Comparison of ENCODE assay signal across 18 cellular contexts in the genomic region with DNA sequence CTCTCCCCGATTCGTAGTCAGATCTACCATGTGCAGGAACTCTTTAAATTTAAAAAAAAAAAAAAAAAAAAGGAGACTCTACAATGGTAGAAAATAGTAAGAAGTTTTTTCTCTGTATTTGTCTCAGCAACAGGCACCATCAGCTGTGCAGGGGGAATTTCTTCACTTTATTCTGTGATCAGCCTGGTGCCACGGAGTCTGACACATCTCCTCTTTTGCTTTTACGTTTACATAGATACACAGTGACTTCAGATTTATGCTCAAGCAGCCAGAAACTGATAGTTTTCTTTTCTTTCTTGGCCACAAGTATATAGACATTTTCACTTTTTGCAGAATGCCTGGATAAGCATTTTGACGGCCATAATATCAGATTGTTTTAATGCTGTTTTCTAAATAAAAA.
DNase-seq lines count a peak whose midpoint lies in the region; TF ChIP-seq lines count a peak whose summit lies in the region.
"Had no signal": no experiment of that assay in that cellular context is flagged by ENCODE, and none has a peak within 500 bp of the region (broad histone marks: within the 10 kb centered on the region; RNA-seq: fewer than 3 reads in every experiment).

No MANE protein-coding gene starts in this region.

- H3K36me3 ChIP-seq in hepatocyte (replicated peaks; ENCODE audit: insufficient read depth, low read depth) (no peaks in the 10 kb centered on the region), smooth muscle cell (ENCODE audit: low read depth) (no peaks in the 10 kb centered on the region)
- H3K36me3 ChIP-seq: BLaER1 treated with 17β-estradiol and CSF1 and Interleukin-3, amounts not matched to agents 10 nM and 100 nM had no signal

- H3K79me2 ChIP-seq in hepatocyte (no peaks in the 10 kb centered on the region), smooth muscle cell (ENCODE audit: low read depth) (no peaks in the 10 kb centered on the region)

- H3K9me3 ChIP-seq in hepatocyte (ENCODE audit: low read depth) (no peaks in the 10 kb centered on the region), smooth muscle cell (replicated peaks; ENCODE audit: low read depth) (no peaks in the 10 kb centered on the region)
- H3K9me3 ChIP-seq: A549 had no signal

- H2AFZ ChIP-seq in hepatocyte (no peak overlapping the region), smooth muscle cell (ENCODE audit: low read depth) (peak overlapping the region; percentile 79)

- TF ChIP-seq CTCF in hepatocyte (IDR thresholded peaks at IDR 0.05; ENCODE audit: poor library complexity), result no peak
- no peak for TF ChIP-seq CTCF in smooth muscle cell (IDR thresholded peaks at IDR 0.05; ENCODE audit: borderline replicate concordance, insufficient read depth, poor library complexity, severe bottlenecking)

- H3K27me3 ChIP-seq in hepatocyte, result no peaks in the 10 kb centered on the region
- no peaks in the 10 kb centered on the region for H3K27me3 ChIP-seq in smooth muscle cell (ENCODE audit: low read depth)
- H3K27me3 ChIP-seq: BLaER1 treated with 17β-estradiol and CSF1 and Interleukin-3, amounts not matched to agents 10 nM and 100 nM had no signal

- CTCF ChIA-PET in activated naive CD4-positive, alpha-beta T cell treated with anti-CD3 and anti-CD28 coated beads for 36 hours (lab: Charles Lee), result no interaction called here

- no peaks in the 10 kb centered on the region for H4K20me1 ChIP-seq in hepatocyte (ENCODE audit: insufficient read depth, poor library complexity, severe bottlenecking)
- no peaks in the 10 kb centered on the region for H4K20me1 ChIP-seq in smooth muscle cell (ENCODE audit: low read depth)
- H4K20me1 ChIP-seq: BLaER1 treated with 17β-estradiol and CSF1 and Interleukin-3, amounts not matched to agents 10 nM and 100 nM had no signal

- no peak overlapping the region for H3K4me3 Mint-ChIP-seq in activated naive CD4-positive, alpha-beta T cell treated with anti-CD3 and anti-CD28 coated beads for 36 hours
- H3K4me3 Mint-ChIP-seq: CD8-positive, alpha-beta memory T cell had no signal

- H3K4me1 ChIP-seq in hepatocyte (ENCODE audit: insufficient read depth), result no peaks in the 10 kb centered on the region
- H3K4me1 ChIP-seq in smooth muscle cell (ENCODE audit: low read depth), result no peaks in the 10 kb centered on the region
- H3K4me1 ChIP-seq: A549; BLaER1 treated with 17β-estradiol and CSF1 and Interleukin-3, amounts not matched to agents 10 nM and 100 nM had no signal

- H3K4me3 ChIP-seq in hepatocyte, result no peak overlapping the region
- no peak overlapping the region for H3K4me3 ChIP-seq in smooth muscle cell
- H3K4me3 ChIP-seq: A549; BLaER1 treated with 17β-estradiol and CSF1 and Interleukin-3, amounts not matched to agents 10 nM and 100 nM had no signal

- H3K9me2 ChIP-seq in hepatocyte (replicated peaks; ENCODE audit: insufficient read depth), result no peaks in the 10 kb centered on the region

- H3K27ac ChIP-seq in hepatocyte (no peak overlapping the region), smooth muscle cell (ENCODE audit: low read depth) (peak overlapping the region; percentile 41), substantia nigra (ENCODE audit: low read depth, low read length, poor library complexity, severe bottlenecking) (no peak overlapping the region)
- H3K27ac ChIP-seq: A549; BLaER1 treated with 17β-estradiol and CSF1 and Interleukin-3, amounts not matched to agents 10 nM and 100 nM; RWPE1 had no signal

- no peaks in the 10 kb centered on the region for H3K27me3 Mint-ChIP-seq in activated naive CD4-positive, alpha-beta T cell treated with anti-CD3 and anti-CD28 coated beads for 36 hours (ENCODE audit: low read depth)

- intact Hi-C loops in activated naive CD4-positive, alpha-beta T cell treated with anti-CD3 and anti-CD28 coated beads for 36 hours (cut with micrococcal nuclease), result no loop called here

- 51% methylated on average over 5 of the region's 5 CpGs for WGBS in hepatocyte (ENCODE audit: low lambda C conversion rate, missing lambda C conversion rate)
- 47% methylated on average over 5 of the region's 5 CpGs for WGBS in smooth muscle cell (ENCODE audit: low lambda C conversion rate)

- no peaks in the 10 kb centered on the region for H3K36me3 Mint-ChIP-seq in activated naive CD4-positive, alpha-beta T cell treated with anti-CD3 and anti-CD28 coated beads for 36 hours (ENCODE audit: low read depth)
- H3K36me3 Mint-ChIP-seq: CD8-positive, alpha-beta memory T cell had no signal

- H3K4me2 ChIP-seq in hepatocyte, result peak overlapping the region; percentile 9
- H3K4me2 ChIP-seq in smooth muscle cell, result peak overlapping the region; percentile 27
- H3K4me2 ChIP-seq: A549; BLaER1 treated with 17β-estradiol and CSF1 and Interleukin-3, amounts not matched to agents 10 nM and 100 nM had no signal

- H3F3A ChIP-seq in smooth muscle cell (ENCODE audit: low read depth), result no peaks in the 10 kb centered on the region

- H3K4me1 Mint-ChIP-seq in activated naive CD4-positive, alpha-beta T cell treated with anti-CD3 and anti-CD28 coated beads for 36 hours (ENCODE audit: low read depth), result peaks cover 5% of the 10 kb centered on the region
- H3K4me1 Mint-ChIP-seq: CD8-positive, alpha-beta memory T cell had no signal

- no peak overlapping the region for H3K27ac Mint-ChIP-seq in activated naive CD4-positive, alpha-beta T cell treated with anti-CD3 and anti-CD28 coated beads for 36 hours
- H3K27ac Mint-ChIP-seq: CD8-positive, alpha-beta memory T cell had no signal

- peak; percentile 17 for DNase-seq in activated naive CD4-positive, alpha-beta T cell treated with anti-CD3 and anti-CD28 coated beads for 36 hours
- no peak for DNase-seq in activated naive CD4-positive, alpha-beta T cell treated with anti-CD3 and anti-CD28 coated beads, Interleukin-2, amount 50 U/mL, for 16 hours
- DNase-seq in amniotic epithelial cell (ENCODE audit: low read depth) (peak; percentile 5), hepatocyte (ENCODE audit: low spot score) (no peak), smooth muscle cell (lab: John Stamatoyannopoulos, UW; ENCODE audit: unreplicated experiment) (no peak), dedifferentiated amniotic fluid mesenchymal stem cell (ENCODE audit: extremely low spot score) (no peak), amniotic stem cell (lab: John Stamatoyannopoulos, UW) (no peak), substantia nigra (lab: John Stamatoyannopoulos, UW) (no peak)
- DNase-seq: CD8-positive, alpha-beta memory T cell; KG1; NCI-H1105 treated with DMSO at 0.1 percent for 48 hours; NCI-H1694; NCI-H774; PC-3; SIG-M5 had no signal

- H3K9ac ChIP-seq in smooth muscle cell (ENCODE audit: low read depth), result peak overlapping the region; percentile 14
- H3K9ac ChIP-seq: BLaER1 treated with 17β-estradiol and CSF1 and Interleukin-3, amounts not matched to agents 10 nM and 100 nM had no signal

- no peaks in the 10 kb centered on the region for H3K9me3 Mint-ChIP-seq in activated naive CD4-positive, alpha-beta T cell treated with anti-CD3 and anti-CD28 coated beads for 36 hours
- H3K9me3 Mint-ChIP-seq: CD8-positive, alpha-beta memory T cell had no signal

Comparison
In these comparisons a context has a peak if more than half of its experiments do, and no peak if none do; other contexts are left out.
1. DNase-seq: peak in activated naive CD4-positive, alpha-beta T cell treated with anti-CD3 and anti-CD28 coated beads for 36 hours (single experiment) and amniotic epithelial cell (single experiment); none in activated naive CD4-positive, alpha-beta T cell treated with anti-CD3 and anti-CD28 coated beads, Interleukin-2, amount 50 U/mL, for 16 hours (single experiment), hepatocyte (single experiment), smooth muscle cell (single experiment), dedifferentiated amniotic fluid mesenchymal stem cell (single experiment), amniotic stem cell (single experiment) and substantia nigra (0 of 49).